ENCODE assay signal across 8 cellular contexts in the genomic region with DNA sequence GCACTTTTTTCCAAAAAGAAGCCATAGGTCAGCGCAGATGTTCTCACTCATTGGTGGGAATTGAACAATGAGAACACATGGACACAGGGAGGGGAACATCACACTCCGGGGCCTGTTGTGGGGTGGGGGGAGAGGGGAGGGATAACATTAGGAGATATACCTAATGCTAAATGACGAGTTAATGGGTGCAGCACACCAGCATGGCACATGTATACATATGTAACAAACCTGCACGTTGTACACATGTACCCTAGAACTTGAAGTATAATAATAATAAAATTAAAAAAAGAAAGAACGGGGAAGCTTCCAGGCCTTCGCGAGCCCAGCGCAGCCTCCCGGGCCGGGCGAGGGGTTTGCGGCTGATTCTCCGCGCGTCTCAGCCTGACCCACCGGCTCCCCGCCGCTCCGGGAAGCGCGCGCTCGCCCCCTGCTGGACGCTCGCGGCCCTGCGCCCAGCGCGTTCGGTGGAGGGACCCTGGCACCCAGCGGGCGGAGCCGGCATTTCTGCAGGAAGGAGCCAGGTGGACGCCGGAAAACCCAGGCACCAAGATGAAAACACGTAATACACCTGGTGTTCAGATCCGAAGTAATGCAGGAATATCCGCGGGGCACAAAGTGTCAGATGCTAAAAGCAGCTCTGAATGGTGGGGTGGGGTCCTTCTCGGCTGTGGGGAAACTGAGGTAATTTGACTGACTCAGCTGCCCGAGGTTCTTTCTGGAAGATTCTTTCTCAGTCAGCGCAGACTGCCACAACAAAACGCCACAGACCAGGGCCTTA.
DNase-seq lines count a peak whose midpoint lies in the region; ATAC-seq, FAIRE-seq and TF ChIP-seq lines count a peak whose summit lies in the region.
"Not testable (repeated sequence)": the region's sequence is repeated elsewhere in the genome, so short reads cannot be mapped to it uniquely, and the experiment has no call there.

No MANE protein-coding gene starts in this region.

- not testable (repeated sequence) for H3K9me3 ChIP-seq in DND-41 (ENCODE audit: insufficient read depth, low read length, severe bottlenecking); right atrium auricular region; suprapubic skin

- H3K9ac ChIP-seq in DND-41 (ENCODE audit: low read depth, low read length) = not testable (repeated sequence)

- H3K4me1 Mint-ChIP-seq in brain = not testable (repeated sequence)

- H3K4me3 ChIP-seq in DND-41 (ENCODE audit: low read depth in 1 of 2, low read length in 2 of 2); right atrium auricular region; suprapubic skin: not testable (repeated sequence)

- H3K36me3 Mint-ChIP-seq in brain = not testable (repeated sequence)

- not testable (repeated sequence) for H2AFZ ChIP-seq in DND-41 (ENCODE audit: low read depth, low read length)

- peak; percentile 87 for ATAC-seq in DND-41 (ENCODE audit: insufficient read depth, low read depth)

- H3K27ac ChIP-seq in DND-41 (ENCODE audit: low read length); right atrium auricular region; suprapubic skin: not testable (repeated sequence)

- H3K79me2 ChIP-seq in DND-41 (ENCODE audit: insufficient read depth, low read length) = not testable (repeated sequence)

- 11% methylated on average over 43 of the region's 43 CpGs for WGBS in suprapubic skin

- TF ChIP-seq EP300 in suprapubic skin (IDR thresholded peaks at IDR 0.05) = not testable (repeated sequence)

- H3K4me3 Mint-ChIP-seq in brain = not testable (repeated sequence)

- not testable (repeated sequence) for H3K9me3 Mint-ChIP-seq in brain

- not testable (repeated sequence) for H3K36me3 ChIP-seq in DND-41 (ENCODE audit: insufficient read depth, low read length); right atrium auricular region; suprapubic skin

- peak; percentile 90 for TF ChIP-seq CTCF in DND-41 (IDR thresholded peaks at IDR 0.05; ENCODE audit: borderline replicate concordance, extremely low read depth, low read length, poor library complexity, severe bottlenecking)
- peak; percentile 100 for TF ChIP-seq CTCF in brain (conservative IDR thresholded peaks at IDR 0.05)
- TF ChIP-seq CTCF in right atrium auricular region (IDR thresholded peaks at IDR 0.05) = peak; percentile 99 to 100
- TF ChIP-seq CTCF in suprapubic skin (IDR thresholded peaks at IDR 0.05) = peak; percentile 98 to 100

- H3K4me1 ChIP-seq in DND-41 (ENCODE audit: insufficient read depth, low read length); right atrium auricular region; suprapubic skin: not testable (repeated sequence)

- not testable (repeated sequence) for TF ChIP-seq POLR2A in suprapubic skin (IDR thresholded peaks at IDR 0.05)

- not testable (repeated sequence) for H3K4me2 ChIP-seq in DND-41 (ENCODE audit: insufficient read depth, low read length)

- not testable (repeated sequence) for H3K27ac Mint-ChIP-seq in brain

- H4K20me1 ChIP-seq in DND-41 (ENCODE audit: insufficient read depth, low read length) = not testable (repeated sequence)

- FAIRE-seq in HTR-8/SVneo (lab: Jason Lieb, UNC) = not testable (repeated sequence)

- H3K27me3 ChIP-seq in DND-41 (ENCODE audit: insufficient read depth, low read length, poor library complexity); right atrium auricular region: not testable (repeated sequence)
- peaks cover 23% of the 10 kb centered on the region for H3K27me3 ChIP-seq in suprapubic skin

- DNase-seq in DND-41 (peak; percentile 56), HTR-8/SVneo (ENCODE audit: insufficient read length, low spot score) (peak; percentile 70), NCI-H82 treated with DMSO at 0.1 percent for 48 hours (lab: John Stamatoyannopoulos, UW; ENCODE audit: unreplicated experiment) (peak; percentile 10), right atrium auricular region (ENCODE audit: low spot score) (peak; percentile 65), pons (ENCODE audit: low spot score) (peak; percentile 29)
- peak; percentile 59 to 64 for DNase-seq in activated CD4-positive, alpha-beta T cell treated with anti-CD3 and anti-CD28 coated beads for 24 hours (ENCODE audit: low read depth in 2 of 2)
- not testable (repeated sequence) for DNase-seq in suprapubic skin (ENCODE audit: low spot score in 2 of 2)

- H3K27me3 Mint-ChIP-seq in brain = not testable (repeated sequence)
